ENCODE assay signal across 22 cellular contexts in the genomic region with DNA sequence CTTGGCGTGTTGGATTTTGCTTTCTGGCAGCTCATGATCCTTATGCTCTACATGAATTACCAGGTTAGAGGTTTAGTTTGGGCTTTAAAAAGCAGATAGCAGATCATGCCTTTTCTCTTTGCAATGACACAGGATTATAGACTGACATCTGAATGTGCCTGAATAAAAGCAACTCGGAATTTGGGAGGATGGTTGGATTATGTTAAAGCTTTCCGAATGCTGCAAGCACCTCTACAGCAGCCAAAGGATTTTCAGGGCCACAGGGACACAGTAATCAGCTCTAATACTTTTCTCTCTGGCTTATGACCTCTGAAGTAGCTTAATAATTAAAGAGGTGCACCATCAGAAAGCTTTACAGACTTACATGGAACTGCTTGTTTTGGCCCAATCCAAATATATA.
"Had no signal": no experiment of that assay in that cellular context is flagged by ENCODE, and none has a peak within 500 bp of the region (broad histone marks: within the 10 kb centered on the region; RNA-seq: fewer than 3 reads in every experiment).

No MANE protein-coding gene starts in this region.

- H3K4me3 Mint-ChIP-seq: activated CD4-positive, alpha-beta T cell treated with anti-CD3 and anti-CD28 coated beads for 36 hours; activated CD8-positive, alpha-beta T cell treated with anti-CD3 and anti-CD28 coated beads, Interleukin-2, amount 10 ng/mL, durations not matched to agents 7 days and 5 days; activated naive CD8-positive, alpha-beta T cell treated with anti-CD3 and anti-CD28 coated beads, Interleukin-2, amount 10 ng/mL, durations not matched to agents 7 days and 5 days; T-cell had no signal

- H3K9me3 ChIP-seq: adrenal gland had no signal

- H3K4me1 Mint-ChIP-seq: activated naive CD8-positive, alpha-beta T cell treated with anti-CD3 and anti-CD28 coated beads, Interleukin-2, amount 10 ng/mL, durations not matched to agents 7 days and 5 days had no signal

- H3K27me3 ChIP-seq: adrenal gland had no signal

- H3K4me1 ChIP-seq: adrenal gland had no signal

- DNase-seq: activated CD4-positive, alpha-beta T cell treated with anti-CD3 and anti-CD28 coated beads for 36 hours; activated CD4-positive, alpha-beta T cell treated with anti-CD3 and anti-CD28 coated beads, Interleukin-2, amount 50 U/mL, for 1 hour; activated CD8-positive, alpha-beta memory T cell treated with anti-CD3 and anti-CD28 coated beads, Interleukin-2, amount 50 U/mL, for 48 hours; activated CD8-positive, alpha-beta T cell treated with anti-CD3 and anti-CD28 coated beads, Interleukin-2, amount 10 ng/mL, durations not matched to agents 7 days and 5 days; activated naive CD4-positive, alpha-beta T cell treated with anti-CD3 and anti-CD28 coated beads, Interleukin-2, amount 50 U/mL, for 16 hours; activated naive CD8-positive, alpha-beta T cell treated with anti-CD3 and anti-CD28 coated beads, Interleukin-2, amount 10 ng/mL, durations not matched to agents 7 days and 5 days; activated T-cell treated with anti-CD3 and anti-CD28 coated beads, Interleukin-2, amount 50 U/mL, for 1 hour; adrenal gland; anterior cingulate cortex; Karpas-422; NCI-H1105 treated with DMSO at 0.1 percent for 48 hours; NCI-H1436 treated with DMSO at 0.1 percent for 48 hours; NCI-H187; NCI-H2081; NCI-H446 treated with DMSO at 0.1 percent for 48 hours; NCI-H524 treated with DMSO at 0.1 percent for 48 hours; NCI-H748 treated with DMSO at 0.1 percent for 48 hours; SIG-M5; T-cell had no signal

- H3K4me3 ChIP-seq: adrenal gland, K562, SK-N-MC had no signal

- H3K27me3 Mint-ChIP-seq: activated CD4-positive, alpha-beta T cell treated with anti-CD3 and anti-CD28 coated beads for 36 hours; T-cell had no signal

- H3K27ac Mint-ChIP-seq: activated CD4-positive, alpha-beta T cell treated with anti-CD3 and anti-CD28 coated beads for 36 hours; activated CD8-positive, alpha-beta T cell treated with anti-CD3 and anti-CD28 coated beads, Interleukin-2, amount 10 ng/mL, durations not matched to agents 7 days and 5 days; activated naive CD8-positive, alpha-beta T cell treated with anti-CD3 and anti-CD28 coated beads, Interleukin-2, amount 10 ng/mL, durations not matched to agents 7 days and 5 days; T-cell had no signal

- H3K9me3 Mint-ChIP-seq: T-cell had no signal

- H3K36me3 Mint-ChIP-seq: activated naive CD8-positive, alpha-beta T cell treated with anti-CD3 and anti-CD28 coated beads, Interleukin-2, amount 10 ng/mL, durations not matched to agents 7 days and 5 days; T-cell had no signal

- H3K27ac ChIP-seq: adrenal gland, SK-N-MC, VCaP had no signal

- H3K36me3 ChIP-seq: adrenal gland had no signal
